Comparison of ENCODE assay signal across 15 cellular contexts in the genomic region with DNA sequence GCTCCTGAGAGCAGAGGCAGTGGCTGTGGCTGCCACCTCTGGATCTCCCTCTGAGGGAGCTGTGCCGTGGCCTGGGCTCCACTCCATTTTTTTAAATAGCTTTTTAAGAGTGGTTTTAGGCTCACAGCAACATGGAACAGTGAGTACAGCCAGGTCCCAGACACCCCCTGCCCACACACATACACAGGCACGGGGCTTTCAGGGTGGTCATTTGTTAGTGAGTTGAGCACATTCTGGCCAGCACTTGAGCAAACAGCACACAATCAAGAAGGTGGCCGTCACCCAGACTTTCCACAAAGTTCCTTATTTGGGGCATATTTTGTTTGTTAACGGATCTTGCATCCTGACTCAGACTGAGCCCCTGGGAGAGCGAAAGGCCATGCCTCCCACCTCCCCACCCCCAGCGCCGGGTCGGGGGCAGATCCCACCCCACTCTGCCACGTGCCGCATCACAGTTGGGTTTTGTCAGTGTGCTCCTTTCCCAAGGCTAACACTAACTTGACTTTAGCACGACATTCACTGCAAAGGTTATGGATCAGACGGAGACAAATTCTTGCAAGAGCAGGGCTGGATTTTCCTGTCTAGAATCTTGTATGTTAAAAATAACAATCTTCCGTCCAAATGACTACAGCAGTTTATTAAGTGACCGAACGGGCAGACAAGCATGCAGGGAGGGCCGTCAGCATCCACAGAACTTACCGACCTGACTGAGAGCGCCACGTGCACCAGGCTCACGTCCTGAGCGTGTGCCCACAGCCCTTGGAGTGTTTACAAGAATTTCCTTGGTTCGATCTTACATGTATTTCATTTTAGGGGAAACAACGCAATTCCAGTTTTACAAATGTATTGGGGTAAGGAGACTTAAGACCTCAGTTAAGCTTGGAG.
"Had no signal": no experiment of that assay in that cellular context is flagged by ENCODE, and none has a peak within 500 bp of the region (broad histone marks: within the 10 kb centered on the region; RNA-seq: fewer than 3 reads in every experiment).

No MANE protein-coding gene starts in this region.

- H3K27ac ChIP-seq: epithelial cell of prostate, gastrocnemius medialis had no signal

- H3K9me3 Mint-ChIP-seq: activated CD4-positive, alpha-beta memory T cell treated with anti-CD3 and anti-CD28 coated beads, Interleukin-2, amount 10 ng/mL, durations not matched to agents 7 days and 5 days; activated T-cell treated with anti-CD3 and anti-CD28 coated beads, Interleukin-2, amount 50 U/mL, for 24 hours; dendritic cell treated with granulocyte-macrophage colony-stimulating factor and Interleukin-4, amounts not matched to agents 40 ng/mL and 50 ng/mL, for 4 days had no signal

- H3K4me1 ChIP-seq: gastrocnemius medialis, sigmoid colon, spleen, tibial nerve had no signal

- DNase-seq: activated CD4-positive, alpha-beta memory T cell treated with anti-CD3 and anti-CD28 coated beads, Interleukin-2, amount 10 ng/mL, durations not matched to agents 7 days and 5 days; activated CD4-positive, alpha-beta T cell treated with anti-CD3 and anti-CD28 coated beads for 4 hours; activated effector memory CD4-positive, alpha-beta T cell treated with Interleukin-2 at 50 U/mL for 16 hours; activated naive CD4-positive, alpha-beta T cell treated with anti-CD3 and anti-CD28 coated beads, Interleukin-2, amount 50 U/mL, for 16 hours; activated T-cell treated with anti-CD3 and anti-CD28 coated beads, Interleukin-2, amount 50 U/mL, for 24 hours; effector memory CD4-positive, alpha-beta T cell; gastrocnemius medialis; mesendoderm; sigmoid colon; spleen; T-helper 2 cell had no signal

- H3K27me3 ChIP-seq: gastrocnemius medialis, sigmoid colon, spleen, tibial nerve had no signal

- H3K4me1 Mint-ChIP-seq: activated CD4-positive, alpha-beta memory T cell treated with anti-CD3 and anti-CD28 coated beads, Interleukin-2, amount 10 ng/mL, durations not matched to agents 7 days and 5 days had no signal

- H3K27ac Mint-ChIP-seq: activated CD4-positive, alpha-beta memory T cell treated with anti-CD3 and anti-CD28 coated beads, Interleukin-2, amount 10 ng/mL, durations not matched to agents 7 days and 5 days; activated T-cell treated with anti-CD3 and anti-CD28 coated beads, Interleukin-2, amount 50 U/mL, for 24 hours; dendritic cell treated with granulocyte-macrophage colony-stimulating factor and Interleukin-4, amounts not matched to agents 40 ng/mL and 50 ng/mL, for 4 days had no signal

- H3K27me3 Mint-ChIP-seq: activated CD4-positive, alpha-beta memory T cell treated with anti-CD3 and anti-CD28 coated beads, Interleukin-2, amount 10 ng/mL, durations not matched to agents 7 days and 5 days; activated T-cell treated with anti-CD3 and anti-CD28 coated beads, Interleukin-2, amount 50 U/mL, for 24 hours; dendritic cell treated with granulocyte-macrophage colony-stimulating factor and Interleukin-4, amounts not matched to agents 40 ng/mL and 50 ng/mL, for 4 days had no signal

- H3K9me3 ChIP-seq: gastrocnemius medialis, sigmoid colon, spleen, tibial nerve had no signal

- ATAC-seq: gastrocnemius medialis, left lobe of liver had no signal

- H3K4me3 ChIP-seq: gastrocnemius medialis, sigmoid colon, spleen, tibial nerve had no signal

- H3K36me3 ChIP-seq: gastrocnemius medialis had no signal

- H3K4me3 Mint-ChIP-seq: activated CD4-positive, alpha-beta memory T cell treated with anti-CD3 and anti-CD28 coated beads, Interleukin-2, amount 10 ng/mL, durations not matched to agents 7 days and 5 days; activated T-cell treated with anti-CD3 and anti-CD28 coated beads, Interleukin-2, amount 50 U/mL, for 24 hours; dendritic cell treated with granulocyte-macrophage colony-stimulating factor and Interleukin-4, amounts not matched to agents 40 ng/mL and 50 ng/mL, for 4 days had no signal
